In the genomic region with DNA sequence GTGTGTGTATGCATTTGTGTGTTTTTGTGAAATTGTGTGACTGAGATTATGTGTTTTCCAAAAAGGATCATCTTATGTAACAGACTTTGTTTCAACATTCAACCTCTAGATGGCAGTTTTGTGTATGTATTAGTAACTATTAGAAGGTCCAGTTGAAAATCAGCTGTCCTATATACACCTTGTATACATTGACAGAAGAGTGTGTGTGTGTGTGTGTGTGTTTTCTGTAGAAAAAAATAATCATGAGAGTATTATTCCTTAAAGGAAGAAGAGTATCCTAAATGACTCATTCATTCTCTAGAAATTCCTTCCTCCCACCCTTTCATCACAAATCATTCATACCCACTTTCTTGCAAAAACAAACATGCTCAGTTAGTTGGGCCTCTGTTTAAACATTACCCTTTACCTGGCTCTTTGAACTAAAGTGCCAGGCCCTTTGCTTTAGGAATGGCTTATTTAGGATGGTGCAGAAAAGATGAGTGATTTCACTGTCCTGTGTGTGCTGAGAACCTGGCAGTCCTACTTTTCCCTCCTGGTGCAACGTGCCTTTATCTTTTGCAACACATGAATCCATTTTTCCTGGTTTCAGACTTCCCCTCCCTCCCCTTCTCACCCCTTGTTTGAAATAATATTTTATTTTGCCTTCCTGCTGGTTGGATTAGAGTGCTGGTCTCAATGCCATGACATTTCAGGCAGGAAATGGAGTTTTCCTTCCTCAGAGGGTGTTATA, we compare ENCODE assay signal across 8 cellular contexts.
A peak's percentile ranks its signal among the peaks of the same experiment; 100 is the strongest.
DNase-seq lines count a peak whose midpoint lies in the region; ATAC-seq and TF ChIP-seq lines count a peak whose summit lies in the region.

No MANE protein-coding gene starts in this region.

- no peaks in the 10 kb centered on the region for H3K9me3 ChIP-seq in left lung

- H3K27me3 Mint-ChIP-seq in MCF 10A (ENCODE audit: insufficient read depth, unreplicated experiment), result no peaks in the 10 kb centered on the region
- H3K27me3 Mint-ChIP-seq in stimulated activated memory B cell treated with anti-CD40 and anti-IgM and Interleukin-4, amounts not matched to agents 10 μg/mL and 1 μg/mL and 100 μg/mL, for 72 hours, result no peaks in the 10 kb centered on the region

- no peaks in the 10 kb centered on the region for H3K9me3 Mint-ChIP-seq in MCF 10A (ENCODE audit: unreplicated experiment)
- H3K9me3 Mint-ChIP-seq in stimulated activated memory B cell treated with anti-CD40 and anti-IgM and Interleukin-4, amounts not matched to agents 10 μg/mL and 1 μg/mL and 100 μg/mL, for 72 hours, result no peaks in the 10 kb centered on the region

- intact Hi-C loops in MCF 10A (cut with micrococcal nuclease) (loop anchor here (1.0 to 10.0 kb wide), 12 partner anchors 87 to 1260 kb away; no protein-coding TSS in a partner anchor), left lung (cut with DNase I) (loop anchor here in 1 of 2 donors (10.0 kb wide), 1 partner anchor 902 kb away; no protein-coding TSS in a partner anchor)

- no TSS peak for BruUV-seq in MCF 10A (replicated peaks; lab: Mats Ljungman, UMichigan)

- TF ChIP-seq CTCF in MCF 10A (IDR thresholded peaks at IDR 0.05; ENCODE audit: unreplicated experiment) (peak; percentile 68), left lung (IDR thresholded peaks at IDR 0.05) (peak; percentile 29 to 35)

- H3K27me3 ChIP-seq in left lung, result no peaks in the 10 kb centered on the region

- H3K27ac Mint-ChIP-seq in MCF 10A (ENCODE audit: low read depth, unreplicated experiment), result no peak overlapping the region
- no peak overlapping the region for H3K27ac Mint-ChIP-seq in stimulated activated memory B cell treated with anti-CD40 and anti-IgM and Interleukin-4, amounts not matched to agents 10 μg/mL and 1 μg/mL and 100 μg/mL, for 72 hours

- peaks cover 0 to 11% of the 10 kb centered on the region in 2 donors for H3K36me3 ChIP-seq in left lung

- DNase-seq in activated CD4-positive, CD25-positive, alpha-beta regulatory T cell (lab: John Stamatoyannopoulos, UW), result no peak
- DNase-seq in NCI-H2171 treated with DMSO at 0.1 percent for 48 hours (lab: John Stamatoyannopoulos, UW), result peak; percentile 62
- DNase-seq in MCF 10A (ENCODE audit: unreplicated experiment), result peak; percentile 56
- no peak for DNase-seq in left lung

- peaks cover 10 to 59% of the 10 kb centered on the region in 2 donors for H3K4me1 ChIP-seq in left lung

- POLR2A ChIA-PET in MCF 10A (lab: Yijun Ruan, JAX), result interaction anchor here (0.9 to 2.5 kb wide), 7 partner anchors 9 to 1249 kb away, joined by 4 to 20 read pairs (median 7); a partner anchor contains a TSS

- ATAC-seq in activated CD4-positive, CD25-positive, alpha-beta regulatory T cell treated with anti-CD3 and anti-CD28 coated beads, Interleukin-2, amount 50 U/mL, for 24 hours, result peak; percentile 44 to 58
- ATAC-seq in HG02678 (IDR thresholded peaks at IDR 0.05; ENCODE audit: unreplicated experiment) (peak; percentile 71), left lung (peak; percentile 76), GM18873 (IDR thresholded peaks at IDR 0.05; ENCODE audit: low FRiP score, unreplicated experiment) (no peak)
- ATAC-seq in stimulated activated memory B cell treated with anti-CD40 and anti-IgM and Interleukin-4, amounts not matched to agents 10 μg/mL and 1 μg/mL and 100 μg/mL, for 72 hours, result no peak

- H3K4me3 Mint-ChIP-seq in MCF 10A (ENCODE audit: unreplicated experiment), result no peak overlapping the region
- H3K4me3 Mint-ChIP-seq in stimulated activated memory B cell treated with anti-CD40 and anti-IgM and Interleukin-4, amounts not matched to agents 10 μg/mL and 1 μg/mL and 100 μg/mL, for 72 hours, result no peak overlapping the region

- H3K4me3 ChIP-seq in left lung, result no peak overlapping the region

- H3K4me1 Mint-ChIP-seq in MCF 10A (ENCODE audit: insufficient read depth, unreplicated experiment), result peaks cover 25% of the 10 kb centered on the region
- peaks cover 7% of the 10 kb centered on the region for H3K4me1 Mint-ChIP-seq in stimulated activated memory B cell treated with anti-CD40 and anti-IgM and Interleukin-4, amounts not matched to agents 10 μg/mL and 1 μg/mL and 100 μg/mL, for 72 hours

- CTCF ChIA-PET in MCF 10A (lab: Yijun Ruan, JAX), result interaction anchor here (0.5 to 13.0 kb wide), 57 partner anchors 8 to 1258 kb away, joined by 3 to 180 read pairs (median 3); a partner anchor contains a TSS

- H3K36me3 Mint-ChIP-seq in MCF 10A (ENCODE audit: insufficient read depth, unreplicated experiment), result no peaks in the 10 kb centered on the region
- H3K36me3 Mint-ChIP-seq in stimulated activated memory B cell treated with anti-CD40 and anti-IgM and Interleukin-4, amounts not matched to agents 10 μg/mL and 1 μg/mL and 100 μg/mL, for 72 hours, result no peaks in the 10 kb centered on the region

- peak overlapping the region in 1 of 2 donors; percentile 53 for H3K27ac ChIP-seq in left lung

Comparison
In these comparisons a context has a peak if more than half of its experiments do, and no peak if none do; other contexts are left out.
1. ATAC-seq: peak in activated CD4-positive, CD25-positive, alpha-beta regulatory T cell treated with anti-CD3 and anti-CD28 coated beads, Interleukin-2, amount 50 U/mL, for 24 hours (2 of 2), HG02678 (single experiment) and left lung (single experiment); none in GM18873 (single experiment) and stimulated activated memory B cell treated with anti-CD40 and anti-IgM and Interleukin-4, amounts not matched to agents 10 μg/mL and 1 μg/mL and 100 μg/mL, for 72 hours (single experiment).
2. DNase-seq: peak in NCI-H2171 treated with DMSO at 0.1 percent for 48 hours (single experiment) and MCF 10A (single experiment); none in activated CD4-positive, CD25-positive, alpha-beta regulatory T cell (0 of 4) and left lung (0 of 2).